ENCODE assay signal across 1 cellular context in the genomic region with DNA sequence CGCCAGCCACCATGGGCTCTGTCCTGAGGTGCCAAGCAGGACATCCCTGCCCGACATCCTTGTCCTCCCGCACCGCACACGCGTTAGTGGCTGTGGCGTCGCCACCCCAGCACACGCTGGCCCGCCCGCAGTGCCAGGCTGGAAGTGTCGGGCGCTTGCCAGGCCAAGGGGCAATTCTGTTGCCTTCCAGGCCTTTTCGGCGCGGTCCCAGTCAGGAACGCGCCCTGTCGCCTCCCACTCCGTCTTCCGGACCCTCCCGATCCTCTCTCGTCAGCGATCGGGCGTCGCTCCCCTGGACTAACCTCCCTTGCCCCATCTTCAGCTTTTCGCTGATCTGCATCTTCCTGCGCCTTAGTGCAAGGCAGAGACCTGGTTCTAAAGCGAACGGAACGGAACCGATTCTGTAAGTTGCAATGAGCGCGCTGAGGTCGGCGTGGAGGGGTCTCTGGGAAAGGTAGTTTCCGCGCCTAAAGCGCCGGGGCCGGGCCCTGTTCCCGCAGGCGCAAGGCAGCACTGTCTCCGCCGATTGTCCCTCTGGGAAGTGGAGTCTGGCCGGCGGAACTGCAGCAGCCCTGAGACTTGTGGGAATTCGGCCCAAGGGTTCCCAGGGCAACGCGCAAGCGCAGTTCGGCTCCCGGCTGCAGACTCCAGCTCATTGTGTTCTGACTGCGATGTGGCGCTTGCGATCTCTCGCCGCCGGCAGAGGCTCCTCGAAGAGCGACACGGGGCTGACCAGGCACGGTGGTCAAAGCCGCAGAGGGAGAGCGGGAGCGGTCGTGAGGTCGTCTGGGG.
TF ChIP-seq lines count a peak whose summit lies in the region.

A gene (plus strand): TSS at position 630 of the 792 bp plus-strand sequence. CDS start 1,594 bp downstream, outside the sequence.

TF ChIP-seq in GM23338, 12 proteins besides CTCF, POLR2A, EP300 and RAD21 (continued from another document):
- TF ChIP-seq, protein P1, sequence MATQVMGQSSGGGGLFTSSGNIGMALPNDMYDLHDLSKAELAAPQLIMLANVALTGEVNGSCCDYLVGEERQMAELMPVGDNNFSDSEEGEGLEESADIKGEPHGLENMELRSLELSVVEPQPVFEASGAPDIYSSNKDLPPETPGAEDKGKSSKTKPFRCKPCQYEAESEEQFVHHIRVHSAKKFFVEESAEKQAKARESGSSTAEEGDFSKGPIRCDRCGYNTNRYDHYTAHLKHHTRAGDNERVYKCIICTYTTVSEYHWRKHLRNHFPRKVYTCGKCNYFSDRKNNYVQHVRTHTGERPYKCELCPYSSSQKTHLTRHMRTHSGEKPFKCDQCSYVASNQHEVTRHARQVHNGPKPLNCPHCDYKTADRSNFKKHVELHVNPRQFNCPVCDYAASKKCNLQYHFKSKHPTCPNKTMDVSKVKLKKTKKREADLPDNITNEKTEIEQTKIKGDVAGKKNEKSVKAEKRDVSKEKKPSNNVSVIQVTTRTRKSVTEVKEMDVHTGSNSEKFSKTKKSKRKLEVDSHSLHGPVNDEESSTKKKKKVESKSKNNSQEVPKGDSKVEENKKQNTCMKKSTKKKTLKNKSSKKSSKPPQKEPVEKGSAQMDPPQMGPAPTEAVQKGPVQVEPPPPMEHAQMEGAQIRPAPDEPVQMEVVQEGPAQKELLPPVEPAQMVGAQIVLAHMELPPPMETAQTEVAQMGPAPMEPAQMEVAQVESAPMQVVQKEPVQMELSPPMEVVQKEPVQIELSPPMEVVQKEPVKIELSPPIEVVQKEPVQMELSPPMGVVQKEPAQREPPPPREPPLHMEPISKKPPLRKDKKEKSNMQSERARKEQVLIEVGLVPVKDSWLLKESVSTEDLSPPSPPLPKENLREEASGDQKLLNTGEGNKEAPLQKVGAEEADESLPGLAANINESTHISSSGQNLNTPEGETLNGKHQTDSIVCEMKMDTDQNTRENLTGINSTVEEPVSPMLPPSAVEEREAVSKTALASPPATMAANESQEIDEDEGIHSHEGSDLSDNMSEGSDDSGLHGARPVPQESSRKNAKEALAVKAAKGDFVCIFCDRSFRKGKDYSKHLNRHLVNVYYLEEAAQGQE (IDR thresholded peaks at IDR 0.05; ENCODE audit: unreplicated experiment), result no peak
- TF ChIP-seq NANOG (IDR thresholded peaks at IDR 0.05; ENCODE audit: borderline replicate concordance) (no peak), EZH2phosphoT487 (IDR thresholded peaks at IDR 0.05; ENCODE audit: unreplicated experiment) (no peak), JUNB (IDR thresholded peaks at IDR 0.05; ENCODE audit: unreplicated experiment) (no peak), ZNF331 (CRISPR knock-in tag; IDR thresholded peaks at IDR 0.05; ENCODE audit: low read depth) (no peak), CREB1 (CRISPR knock-in tag; IDR thresholded peaks at IDR 0.05; ENCODE audit: low read depth) (no peak)
- TF ChIP-seq, protein P2, sequence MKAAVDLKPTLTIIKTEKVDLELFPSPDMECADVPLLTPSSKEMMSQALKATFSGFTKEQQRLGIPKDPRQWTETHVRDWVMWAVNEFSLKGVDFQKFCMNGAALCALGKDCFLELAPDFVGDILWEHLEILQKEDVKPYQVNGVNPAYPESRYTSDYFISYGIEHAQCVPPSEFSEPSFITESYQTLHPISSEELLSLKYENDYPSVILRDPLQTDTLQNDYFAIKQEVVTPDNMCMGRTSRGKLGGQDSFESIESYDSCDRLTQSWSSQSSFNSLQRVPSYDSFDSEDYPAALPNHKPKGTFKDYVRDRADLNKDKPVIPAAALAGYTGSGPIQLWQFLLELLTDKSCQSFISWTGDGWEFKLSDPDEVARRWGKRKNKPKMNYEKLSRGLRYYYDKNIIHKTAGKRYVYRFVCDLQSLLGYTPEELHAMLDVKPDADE (IDR thresholded peaks at IDR 0.05), result peak; percentile 96
